Comparison of ENCODE assay signal across 26 cellular contexts in the genomic region with DNA sequence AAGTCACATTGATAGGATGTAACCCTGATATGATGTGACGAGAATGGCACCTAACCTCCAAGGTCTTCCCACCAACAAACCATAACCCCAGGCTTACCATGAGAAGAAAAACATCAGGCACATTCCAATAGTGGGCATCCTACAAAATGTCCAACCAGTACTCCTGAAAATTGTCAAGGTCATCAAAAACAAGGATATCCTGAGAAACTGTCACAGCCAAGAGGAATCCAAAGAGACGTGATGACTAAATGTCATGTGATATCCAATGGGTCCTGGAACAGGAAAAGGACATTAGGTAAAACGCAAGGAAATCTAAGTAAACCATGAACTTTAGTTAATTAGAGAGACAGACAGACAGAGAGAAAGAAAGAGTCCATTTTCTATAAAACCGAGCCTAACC. TPM values are rescaled to one million over a fixed set of nuclear protein-coding genes. Genes with fewer than 3 reads are reported as not detected.
"Had no signal": no experiment of that assay in that cellular context is flagged by ENCODE, and none has a peak within 500 bp of the region (broad histone marks: within the 10 kb centered on the region; RNA-seq: fewer than 3 reads in every experiment).

No MANE protein-coding gene starts in this region.

- H3K27me3 ChIP-seq: SJSA1 had no signal

- H3K4me3 ChIP-seq: SJSA1 had no signal

- H3K27ac ChIP-seq: KMS-11, SJSA1 had no signal

- H3K36me3 ChIP-seq: SJSA1 had no signal

- H3K4me1 ChIP-seq: SJSA1 had no signal

- FAIRE-seq: RCC 7860 had no signal

- H3K4me2 ChIP-seq: KMS-11, SK-N-SH had no signal

- DNase-seq: Kasumi-1, MV-4-11, NCI-H1048, NCI-H1105, NCI-H1417, NCI-H1436 treated with DMSO at 0.1 percent for 48 hours, NCI-H1694, NCI-H187 treated with DMSO at 0.1 percent for 48 hours, NCI-H2081, NCI-H2107, NCI-H2227 treated with DMSO at 0.1 percent for 48 hours, NCI-H510A, NCI-H524 treated with DMSO at 0.1 percent for 48 hours, NCI-H69, NCI-H774, Right ventricle myocardium superior, RPMI8226, SIG-M5, SK-N-SH, SW 1271, T-cell had no signal

- H3K9ac ChIP-seq: KMS-11, SK-N-SH had no signal

- ATAC-seq: T-cell had no signal

RNA-seq across cellular contexts. Expression of a gene that starts 2.3 kb away (rescaled TPM):
- total RNA-seq: HT-29, MCF 10A, Right ventricle myocardium superior, SJSA1, T-cell had no signal
- polyA plus RNA-seq: SK-N-SH had no signal

RNA-seq across cellular contexts. Expression of a gene that starts 21.1 kb away (rescaled TPM):
- total RNA-seq: MCF 10A had no signal
